ENCODE assay signal across 8 cellular contexts in the genomic region with DNA sequence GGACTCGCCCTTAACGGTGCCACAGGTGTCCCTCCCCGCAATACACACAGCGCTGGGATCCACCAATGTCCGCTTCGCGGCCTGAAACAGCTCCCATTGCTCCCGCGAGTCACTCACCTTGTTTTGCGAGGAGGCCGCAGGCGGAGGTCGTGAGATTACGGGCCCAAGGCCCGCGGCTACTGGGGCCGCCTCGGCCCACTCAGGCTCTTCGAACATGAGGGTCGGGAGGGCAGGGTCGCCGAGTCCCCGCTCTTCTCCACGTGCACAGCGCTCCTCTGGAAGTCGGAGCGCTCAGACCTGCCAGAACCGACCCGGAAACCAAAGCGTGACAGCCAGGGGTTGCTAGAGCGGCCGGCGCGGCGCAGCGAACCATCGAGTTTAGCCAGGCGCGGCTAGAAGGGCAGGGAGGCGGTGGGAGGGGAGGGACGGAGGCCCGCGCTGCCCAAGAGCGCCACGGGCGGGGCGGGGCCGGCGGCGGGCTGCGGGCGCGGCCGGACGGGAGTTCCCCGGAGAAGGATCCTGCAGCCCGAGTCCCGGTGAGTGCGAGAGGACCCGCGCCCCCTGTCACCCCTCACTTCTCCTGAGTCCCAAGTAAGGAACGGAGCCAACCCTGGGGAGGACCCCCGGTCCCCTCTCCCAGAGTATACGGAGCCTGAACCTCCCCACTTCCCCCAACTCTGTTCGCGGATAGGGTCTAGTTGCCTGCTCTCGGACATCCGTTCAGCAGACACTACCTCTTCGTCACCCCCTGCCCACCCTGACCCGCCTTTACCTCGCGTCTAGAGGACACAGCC. TPM values are rescaled to one million over a fixed set of nuclear protein-coding genes. Genes with fewer than 3 reads are reported as not detected.
DNase-seq lines count a peak whose midpoint lies in the region; ATAC-seq and TF ChIP-seq lines count a peak whose summit lies in the region.

A gene (plus strand): TSS at position 488 of the 794 bp plus-strand sequence. CDS start 498 bp downstream, outside the sequence.
A gene (minus strand): TSS at position 330 of the 794 bp plus-strand sequence. CDS start 114 bp downstream, at position 216.

- H3K36me3 ChIP-seq in right atrium auricular region, result peaks cover 42% of the 10 kb centered on the region
- no peaks in the 10 kb centered on the region for H3K36me3 ChIP-seq in uterus

- peak within 1 kb of the TSS; percentile 95 to 96 for H3K27ac ChIP-seq in right atrium auricular region
- peak within 1 kb of the TSS; percentile 97 to 99 for H3K27ac ChIP-seq in uterus

- TF ChIP-seq CTCF in right atrium auricular region (IDR thresholded peaks at IDR 0.05) (peak in 1 of 2 donors; percentile 65), uterus (IDR thresholded peaks at IDR 0.05) (peak; percentile 45 to 68 (median 56))

- ATAC-seq in GM18498 (IDR thresholded peaks at IDR 0.05; ENCODE audit: unreplicated experiment) (peak; percentile 83), HG02870 (IDR thresholded peaks at IDR 0.05; ENCODE audit: unreplicated experiment) (peak; percentile 67)

- TF ChIP-seq POLR2A in uterus (IDR thresholded peaks at IDR 0.05), result peak; percentile 88 to 96

- H3K4me3 ChIP-seq in right atrium auricular region (peak within 1 kb of the TSS; percentile 71 to 88), uterus (peak within 1 kb of the TSS; percentile 92 to 98)

- intact Hi-C loops in uterus (cut with DNase I; ENCODE audit: low total_unique reads), result no loop called here

- H3K27me3 ChIP-seq in right atrium auricular region (no peaks in the 10 kb centered on the region), uterus (no peaks in the 10 kb centered on the region)

- H3K4me1 ChIP-seq in right atrium auricular region (peaks cover 0 to 60% of the 10 kb centered on the region in 2 donors), uterus (peaks cover 12 to 25% of the 10 kb centered on the region in 2 donors)

- H3K9me3 ChIP-seq in right atrium auricular region (no peaks in the 10 kb centered on the region), uterus (no peaks in the 10 kb centered on the region)

- DNase-seq in NCI-H146 treated with DMSO at 0.1 percent for 48 hours (lab: John Stamatoyannopoulos, UW; ENCODE audit: unreplicated experiment) (peak; percentile 77), T-helper 2 cell (peak; percentile 64 to 93 (median 78)), anterior cingulate cortex (lab: John Stamatoyannopoulos, UW) (peak; percentile 35 to 94 (median 86)), right atrium auricular region (ENCODE audit: low spot score) (peak; percentile 93), putamen (ENCODE audit: low spot score) (peak; percentile 91), uterus (peak; percentile 91 to 92)

RNA-seq across cellular contexts. Expression of the first gene that starts in this region (rescaled TPM):
- total RNA-seq in right atrium auricular region (100 to 1,000 TPM; 142 to 193 TPM), uterus (100 to 1,000 TPM; 205 to 336 (median 279) TPM)

RNA-seq across cellular contexts. Expression of the second gene that starts in this region (rescaled TPM):
- total RNA-seq in right atrium auricular region (10 to 100 TPM in 1 of 2 donors, 1 to 10 TPM in 1; 9.7 to 12.2 TPM), uterus (10 to 100 TPM; 12.6 to 41.2 (median 26.9) TPM)

Comparison
In these comparisons a context has a peak if more than half of its experiments do, and no peak if none do; other contexts are left out.
1. Peak in every context shown above with its lines: DNase-seq, ATAC-seq, H3K4me3 ChIP-seq and H3K27ac ChIP-seq.